In the genomic region with DNA sequence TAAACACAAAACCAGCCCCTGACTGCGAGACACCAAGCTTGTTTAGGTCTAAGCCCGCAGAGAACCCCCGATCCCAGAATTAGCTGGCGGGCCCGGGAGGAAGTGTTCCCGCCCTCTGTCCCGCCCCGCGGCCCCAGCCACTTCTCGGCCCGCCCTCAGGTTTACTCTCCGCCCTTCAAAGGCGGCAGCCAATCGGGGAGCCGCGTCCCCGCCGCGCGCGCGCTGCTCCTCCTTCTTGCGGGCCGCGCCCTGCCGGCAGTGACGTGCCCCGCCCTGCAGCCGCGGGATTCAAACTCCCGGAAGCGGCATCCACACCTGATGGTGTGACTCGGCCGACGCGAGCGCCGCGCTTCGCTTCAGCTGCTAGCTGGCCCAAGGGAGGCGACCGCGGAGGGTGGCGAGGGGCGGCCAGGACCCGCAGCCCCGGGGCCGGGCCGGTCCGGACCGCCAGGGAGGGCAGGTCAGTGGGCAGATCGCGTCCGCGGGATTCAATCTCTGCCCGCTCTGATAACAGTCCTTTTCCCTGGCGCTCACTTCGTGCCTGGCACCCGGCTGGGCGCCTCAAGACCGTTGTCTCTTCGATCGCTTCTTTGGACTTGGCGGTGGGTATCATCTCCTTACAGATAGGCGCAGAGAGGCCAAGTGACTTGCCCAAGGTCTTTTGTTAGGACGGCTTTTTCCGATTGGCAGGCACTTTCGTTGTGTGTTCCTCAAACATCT, we compare ENCODE assay signal across 1 cellular context.
TF ChIP-seq lines count a peak whose summit lies in the region.

Gene CEP55, plus strand, starts transcription at position 291 of the 720 bp plus-strand sequence. CDS start 3,440 bp downstream, outside the sequence.

TF ChIP-seq in HCT116, 20 proteins besides CTCF, POLR2A, EP300 and RAD21 (continued from another document):
- TF ChIP-seq REST (IDR thresholded peaks at IDR 0.05; ENCODE audit: low read depth) (no peak), ZFX (IDR thresholded peaks at IDR 0.05) (no peak), SIN3A (IDR thresholded peaks at IDR 0.05; ENCODE audit: low read depth) (peak; percentile 100), YY1 (IDR thresholded peaks at IDR 0.05; ENCODE audit: extremely low read depth, insufficient replicate concordance, low read depth, low read length) (peak; percentile 2), POLR2AphosphoS5 (IDR thresholded peaks at IDR 0.05; ENCODE audit: low read depth, low read length) (peak; percentile 89), CEBPB (IDR thresholded peaks at IDR 0.05; ENCODE audit: low read depth) (no peak), CBX3 (IDR thresholded peaks at IDR 0.05; ENCODE audit: low read depth) (no peak), ELF1 (IDR thresholded peaks at IDR 0.05; ENCODE audit: borderline replicate concordance, low read depth) (peak; percentile 89), EGR1 (IDR thresholded peaks at IDR 0.05; ENCODE audit: low read depth) (no peak), EZH2phosphoT487 (IDR thresholded peaks at IDR 0.05; ENCODE audit: borderline replicate concordance) (no peak), SRF (IDR thresholded peaks at IDR 0.05; ENCODE audit: low read depth) (no peak), EZH2 (IDR thresholded peaks at IDR 0.05) (no peak), ATF3 (IDR thresholded peaks at IDR 0.05) (no peak), JUND (IDR thresholded peaks at IDR 0.05) (peak; percentile 22; the same call in 1 of the 2 replicates), ZNF274 (IDR thresholded peaks at IDR 0.05; ENCODE audit: low read depth, low read length) (no peak)
- TF ChIP-seq, protein P1, sequence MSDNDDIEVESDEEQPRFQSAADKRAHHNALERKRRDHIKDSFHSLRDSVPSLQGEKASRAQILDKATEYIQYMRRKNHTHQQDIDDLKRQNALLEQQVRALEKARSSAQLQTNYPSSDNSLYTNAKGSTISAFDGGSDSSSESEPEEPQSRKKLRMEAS (IDR thresholded peaks at IDR 0.05) = peak; percentile 97
- TF ChIP-seq, protein P2, sequence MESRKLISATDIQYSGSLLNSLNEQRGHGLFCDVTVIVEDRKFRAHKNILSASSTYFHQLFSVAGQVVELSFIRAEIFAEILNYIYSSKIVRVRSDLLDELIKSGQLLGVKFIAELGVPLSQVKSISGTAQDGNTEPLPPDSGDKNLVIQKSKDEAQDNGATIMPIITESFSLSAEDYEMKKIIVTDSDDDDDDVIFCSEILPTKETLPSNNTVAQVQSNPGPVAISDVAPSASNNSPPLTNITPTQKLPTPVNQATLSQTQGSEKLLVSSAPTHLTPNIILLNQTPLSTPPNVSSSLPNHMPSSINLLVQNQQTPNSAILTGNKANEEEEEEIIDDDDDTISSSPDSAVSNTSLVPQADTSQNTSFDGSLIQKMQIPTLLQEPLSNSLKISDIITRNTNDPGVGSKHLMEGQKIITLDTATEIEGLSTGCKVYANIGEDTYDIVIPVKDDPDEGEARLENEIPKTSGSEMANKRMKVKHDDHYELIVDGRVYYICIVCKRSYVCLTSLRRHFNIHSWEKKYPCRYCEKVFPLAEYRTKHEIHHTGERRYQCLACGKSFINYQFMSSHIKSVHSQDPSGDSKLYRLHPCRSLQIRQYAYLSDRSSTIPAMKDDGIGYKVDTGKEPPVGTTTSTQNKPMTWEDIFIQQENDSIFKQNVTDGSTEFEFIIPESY (IDR thresholded peaks at IDR 0.05; ENCODE audit: extremely low read depth, insufficient replicate concordance, low read length) = no peak
